11 cellular contexts compared by ENCODE assay signal in genomic region chr15:52254331-52254730, GRCh38. TPM values are rescaled to one million over a fixed set of nuclear protein-coding genes. Genes with fewer than 3 reads are reported as not detected.
DNase-seq lines count a peak whose midpoint lies in the region; ATAC-seq, FAIRE-seq and TF ChIP-seq lines count a peak whose summit lies in the region.
"Had no signal": no experiment of that assay in that cellular context is flagged by ENCODE, and none has a peak within 500 bp of the region (broad histone marks: within the 10 kb centered on the region; RNA-seq: fewer than 3 reads in every experiment).

No MANE protein-coding gene starts in this region.

- DNase-seq in D721Med (ENCODE audit: insufficient read length, low spot score) (no peak), GM13977 (ENCODE audit: low spot score) (no peak), epithelial cell of proximal tubule (ENCODE audit: low read depth) (no peak), small intestine (no peak), putamen (ENCODE audit: low spot score) (no peak), NCI-H1048 (lab: John Stamatoyannopoulos, UW) (no peak)
- DNase-seq: activated T-cell treated with anti-CD3 and anti-CD28 coated beads, Interleukin-2, amount 50 U/mL, for 48 hours; NCI-H2227 treated with DMSO at 0.1 percent for 48 hours had no signal

- H3K9me3 ChIP-seq in OCI-LY1 (ENCODE audit: low read length) (no peaks in the 10 kb centered on the region), small intestine (ENCODE audit: control insufficient read depth, low read depth) (no peaks in the 10 kb centered on the region)

- no peaks in the 10 kb centered on the region for H3K79me2 ChIP-seq in OCI-LY1 (ENCODE audit: insufficient read depth, low read length)

- H3K4me1 ChIP-seq in OCI-LY1 (ENCODE audit: insufficient read depth, low read length, severe bottlenecking) (peaks cover 39% of the 10 kb centered on the region), small intestine (ENCODE audit: control insufficient read depth in 2 of 2, insufficient read depth in 1 of 2, low read depth in 1 of 2, low read length in 1 of 2) (no peaks in the 10 kb centered on the region)

- no peak overlapping the region for H3K9ac ChIP-seq in OCI-LY1 (ENCODE audit: low read length)

- H3K36me3 ChIP-seq in OCI-LY1 (ENCODE audit: insufficient read depth, low read length): no peaks in the 10 kb centered on the region
- peaks cover 0 to 2% of the 10 kb centered on the region in 2 donors for H3K36me3 ChIP-seq in small intestine (ENCODE audit: control insufficient read depth in 2 of 2, insufficient read depth in 2 of 2, low read length in 2 of 2)

- H3K27ac ChIP-seq in OCI-LY1 (ENCODE audit: low read depth, low read length, poor library complexity, severe bottlenecking) (no peak overlapping the region), small intestine (ENCODE audit: low read depth in 1 of 2, low read length in 1 of 2) (no peak overlapping the region)

- in situ Hi-C loops in GM13977 (cut with MboI; ENCODE audit: low pct_unique_long_range_greater_than_20kb, low sequenced_read_pairs, unreplicated experiment): loop anchor here (10.0 kb wide), 1 partner anchor 480 kb away; no protein-coding TSS in a partner anchor

- H2AFZ ChIP-seq in OCI-LY1 (ENCODE audit: low read length): no peak overlapping the region

- FAIRE-seq in D721Med (lab: Jason Lieb, UNC) (no peak), small intestine (lab: Jason Lieb, UNC) (no peak)
- FAIRE-seq: colon had no signal

- 89 to 92% (median 90%) methylated on average over 5 of the region's 5 CpGs for WGBS in small intestine, 3 donors

- TF ChIP-seq CTCF in D721Med (IDR thresholded peaks at IDR 0.05; ENCODE audit: insufficient read depth, missing control alignments) (peak; percentile 7), GM13977 (IDR thresholded peaks at IDR 0.05; ENCODE audit: extremely low read depth, insufficient read depth, missing control alignments) (peak; percentile 46), OCI-LY1 (IDR thresholded peaks at IDR 0.05; ENCODE audit: low read length) (peak; percentile 64), epithelial cell of proximal tubule (conservative IDR thresholded peaks at IDR 0.05; ENCODE audit: low read depth, low read length) (peak; percentile 15)

- no peak overlapping the region for H3K4me3 ChIP-seq in OCI-LY1 (ENCODE audit: low read depth, low read length, poor library complexity, severe bottlenecking)
- no peak overlapping the region for H3K4me3 ChIP-seq in epithelial cell of proximal tubule (ENCODE audit: low read depth, low read length)
- H3K4me3 ChIP-seq in small intestine (ENCODE audit: low read depth in 1 of 2, low read length in 2 of 2): no peak overlapping the region

- no peak overlapping the region for H3K4me2 ChIP-seq in OCI-LY1 (ENCODE audit: low read length)

- no peaks in the 10 kb centered on the region for H4K20me1 ChIP-seq in OCI-LY1 (ENCODE audit: insufficient read depth, low read length)

- H3K9me2 ChIP-seq in OCI-LY1 (ENCODE audit: low read depth, low read length): no peaks in the 10 kb centered on the region

- H3K27me3 ChIP-seq in OCI-LY1 (ENCODE audit: insufficient read depth, low read length) (no peaks in the 10 kb centered on the region), small intestine (ENCODE audit: control insufficient read depth in 2 of 2, insufficient read depth in 2 of 2, low read length in 2 of 2) (no peaks in the 10 kb centered on the region)

- ATAC-seq in GM18861 (IDR thresholded peaks at IDR 0.05; ENCODE audit: unreplicated experiment): no peak

- no peaks in the 10 kb centered on the region for H3F3A ChIP-seq in OCI-LY1 (ENCODE audit: insufficient read depth, low read length)

RNA-seq across cellular contexts. Expression of gene MYO5C, which starts 41.3 kb away (rescaled TPM):
- total RNA-seq in epithelial cell of proximal tubule: 16.9 and 22.3 TPM in 2 replicates
- 10 to 100 TPM in 1 of 3 donors, 1 to 10 TPM in 2; 2.4 to 10.4 (median 3.1) TPM for polyA plus RNA-seq in small intestine

Comparison
In these comparisons a context has a peak if more than half of its experiments do, and no peak if none do; other contexts are left out.
1. CTCF ChIP-seq: peak in every context shown above with its lines; median percentile 64 in OCI-LY1; 46 in GM13977; 15 in epithelial cell of proximal tubule; 7 in D721Med.